19 cellular contexts compared by ENCODE assay signal in genomic region chrX:25052798-25053534, GRCh38. TPM values are rescaled to one million over a fixed set of nuclear protein-coding genes. Genes with fewer than 3 reads are reported as not detected.
"Had no signal": no experiment of that assay in that cellular context is flagged by ENCODE, and none has a peak within 500 bp of the region (broad histone marks: within the 10 kb centered on the region; RNA-seq: fewer than 3 reads in every experiment).

No MANE protein-coding gene starts in this region.

- H3K4me1 ChIP-seq: adrenal gland, left ventricle myocardium inferior had no signal

- ATAC-seq: activated naive CD4-positive, alpha-beta T cell treated with anti-CD3 and anti-CD28 coated beads, Interleukin-2, amount 50 U/mL, for 72 hours; stimulated activated naive B cell treated with anti-CD40 and anti-IgM and Interleukin-4, amounts not matched to agents 10 μg/mL and 1 μg/mL and 100 μg/mL, for 72 hours; T-helper 17 cell had no signal

- H3K27me3 ChIP-seq: adrenal gland had no signal

- DNase-seq: activated CD4-positive, alpha-beta T cell treated with anti-CD3 and anti-CD28 coated beads for 1 hour; activated CD4-positive, alpha-beta T cell treated with anti-CD3 and anti-CD28 coated beads, Interleukin-2, amount 50 U/mL, for 4 hours; activated gamma-delta T cell; adrenal gland; effector CD8-positive, alpha-beta T cell; foreskin fibroblast; hypothalamus; kidney glomerular epithelial cell; left ventricle myocardium inferior; mammary epithelial cell; retina; stimulated activated naive B cell treated with anti-CD40 and anti-IgM and Interleukin-4, amounts not matched to agents 10 μg/mL and 1 μg/mL and 100 μg/mL, for 72 hours; T-helper 17 cell had no signal

- H3K4me3 ChIP-seq: adrenal gland, left ventricle myocardium inferior had no signal

- H3K36me3 ChIP-seq: adrenal gland, left ventricle myocardium inferior had no signal

- H3K27ac ChIP-seq: adrenal gland, left ventricle myocardium inferior, VCaP had no signal

RNA-seq across cellular contexts. Expression of gene ARX, which starts 37.2 kb away (rescaled TPM):
- total RNA-seq: activated naive CD4-positive, alpha-beta T cell treated with anti-CD3 and anti-CD28 coated beads, Interleukin-2, amount 50 U/mL, for 72 hours; adrenal gland; cerebellum; left ventricle myocardium inferior; mammary epithelial cell; omental fat pad; posterior vena cava; T-helper 17 cell; ureter had no signal
- polyA plus RNA-seq: adrenal gland, mammary epithelial cell had no signal
